Comparison of ENCODE assay signal across 27 cellular contexts in genomic region chr15:45234562-45235235, GRCh38. TPM values are rescaled to one million over a fixed set of nuclear protein-coding genes. Genes with fewer than 3 reads are reported as not detected.
"Had no signal": no experiment of that assay in that cellular context is flagged by ENCODE, and none has a peak within 500 bp of the region (broad histone marks: within the 10 kb centered on the region; RNA-seq: fewer than 3 reads in every experiment).

No MANE protein-coding gene starts in this region.

- H3K4me3 Mint-ChIP-seq: activated CD4-positive, alpha-beta memory T cell treated with anti-CD3 and anti-CD28 coated beads, Interleukin-2, amount 10 ng/mL, durations not matched to agents 7 days and 5 days; activated CD4-positive, alpha-beta T cell treated with anti-CD3 and anti-CD28 coated beads for 36 hours; activated naive CD4-positive, alpha-beta T cell treated with anti-CD3 and anti-CD28 coated beads for 36 hours; activated naive CD8-positive, alpha-beta T cell treated with anti-CD3 and anti-CD28 coated beads for 36 hours; activated T-helper 17 cell treated with anti-CD3 and anti-CD28 coated beads, Interleukin-2, amount 50 U/mL, for 72 hours had no signal

- ATAC-seq: activated CD4-positive, alpha-beta T cell treated with anti-CD3 and anti-CD28 coated beads for 36 hours; activated T-helper 17 cell treated with anti-CD3 and anti-CD28 coated beads, Interleukin-2, amount 50 U/mL, for 72 hours; PC-3; SK-N-SH treated with all-trans-retinoic acid at 6 μM for 48 hours had no signal

- H3K27ac ChIP-seq: KMS-11, SJSA1 had no signal

- H3K4me3 ChIP-seq: SJSA1 had no signal

- H3K4me1 ChIP-seq: SJSA1 had no signal

- DNase-seq: activated CD4-positive, alpha-beta memory T cell treated with anti-CD3 and anti-CD28 coated beads, Interleukin-2, amount 10 ng/mL, durations not matched to agents 7 days and 5 days; activated CD4-positive, alpha-beta T cell treated with anti-CD3 and anti-CD28 coated beads for 36 hours; activated CD4-positive, alpha-beta T cell treated with anti-CD3 and anti-CD28 coated beads, Interleukin-2, amount 50 U/mL, for 1 hour; activated gamma-delta T cell; activated naive CD4-positive, alpha-beta T cell treated with anti-CD3 and anti-CD28 coated beads for 36 hours; activated naive CD8-positive, alpha-beta T cell treated with anti-CD3 and anti-CD28 coated beads for 36 hours; activated T-cell treated with anti-CD3 and anti-CD28 coated beads for 4 hours; activated T-cell treated with anti-CD3 and anti-CD28 coated beads, Interleukin-2, amount 50 U/mL, for 48 hours; caudate nucleus; NCI-H1092; NCI-H1417; NCI-H1694; NCI-H2029; NCI-H345; NCI-H510A; NCI-H526 treated with DMSO at 0.1 percent for 48 hours; PC-3; SHP77; SW 1271 had no signal

- H3K27ac Mint-ChIP-seq: activated CD4-positive, alpha-beta memory T cell treated with anti-CD3 and anti-CD28 coated beads, Interleukin-2, amount 10 ng/mL, durations not matched to agents 7 days and 5 days; activated CD4-positive, alpha-beta T cell treated with anti-CD3 and anti-CD28 coated beads for 36 hours; activated naive CD4-positive, alpha-beta T cell treated with anti-CD3 and anti-CD28 coated beads for 36 hours; activated naive CD8-positive, alpha-beta T cell treated with anti-CD3 and anti-CD28 coated beads for 36 hours; activated T-helper 17 cell treated with anti-CD3 and anti-CD28 coated beads, Interleukin-2, amount 50 U/mL, for 72 hours had no signal

- H3K9me3 ChIP-seq: SJSA1 had no signal

- H3K27me3 ChIP-seq: SJSA1 had no signal

- H3K4me1 Mint-ChIP-seq: activated CD4-positive, alpha-beta memory T cell treated with anti-CD3 and anti-CD28 coated beads, Interleukin-2, amount 10 ng/mL, durations not matched to agents 7 days and 5 days; activated CD4-positive, alpha-beta T cell treated with anti-CD3 and anti-CD28 coated beads for 36 hours; activated naive CD8-positive, alpha-beta T cell treated with anti-CD3 and anti-CD28 coated beads for 36 hours; activated T-helper 17 cell treated with anti-CD3 and anti-CD28 coated beads, Interleukin-2, amount 50 U/mL, for 72 hours had no signal

- H3K36me3 ChIP-seq: SJSA1 had no signal

RNA-seq across cellular contexts. Expression of gene SLC28A2, which starts 17.3 kb away (rescaled TPM):
- total RNA-seq: activated CD4-positive, alpha-beta memory T cell treated with anti-CD3 and anti-CD28 coated beads, Interleukin-2, amount 10 ng/mL, durations not matched to agents 7 days and 5 days; activated CD4-positive, alpha-beta T cell treated with anti-CD3 and anti-CD28 coated beads for 36 hours; activated CD8-positive, alpha-beta memory T cell treated with anti-CD3 and anti-CD28 coated beads for 36 hours; activated naive CD4-positive, alpha-beta T cell treated with anti-CD3 and anti-CD28 coated beads for 36 hours; activated naive CD8-positive, alpha-beta T cell treated with anti-CD3 and anti-CD28 coated beads for 36 hours; activated T-helper 17 cell treated with anti-CD3 and anti-CD28 coated beads, Interleukin-2, amount 50 U/mL, for 72 hours; cerebellum; MCF 10A; PC-3; SJSA1; T-helper 1 cell treated with Interleukin-12 subunit alpha and Interleukin-12 subunit beta and Interleukin-4 antibody, amounts not matched to agents 30 ng/mL and 1 ng/mL, for 36 hours had no signal
